ENCODE assay signal across 17 cellular contexts in the genomic region with DNA sequence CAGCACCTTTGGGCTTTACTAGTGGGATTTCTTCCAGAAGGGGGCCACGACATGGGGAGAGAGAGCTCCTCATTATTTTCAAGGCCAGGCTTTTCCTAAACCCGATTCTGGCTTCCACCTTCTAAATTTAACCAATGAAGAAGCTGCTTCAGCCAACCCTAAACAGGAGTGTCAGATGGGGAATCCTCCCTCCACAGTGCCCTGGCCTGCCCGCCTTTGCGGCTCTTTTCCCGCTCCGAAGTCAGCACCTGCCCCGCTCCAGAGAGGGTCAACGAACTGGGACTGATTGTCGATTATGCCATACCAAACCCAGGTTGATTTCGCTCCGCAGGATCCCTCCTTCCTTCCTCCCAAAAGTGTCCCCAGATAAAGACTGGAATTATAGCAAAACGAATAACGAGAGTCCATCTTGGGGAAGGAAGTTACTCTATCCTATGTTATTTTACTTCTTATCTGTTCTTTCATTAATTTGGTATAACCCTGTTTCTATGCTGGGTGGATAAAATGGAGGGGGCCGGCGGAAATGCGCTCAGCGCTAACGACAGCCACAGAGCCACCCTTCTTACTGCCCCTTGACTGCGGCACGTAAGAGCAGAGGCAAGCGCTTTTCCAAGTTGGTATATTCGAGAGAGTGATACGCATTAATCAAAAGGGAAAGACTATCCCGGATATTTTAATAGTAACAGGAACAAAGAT. TPM values are rescaled to one million over a fixed set of nuclear protein-coding genes. Genes with fewer than 3 reads are reported as not detected.
DNase-seq lines count a peak whose midpoint lies in the region; ATAC-seq and TF ChIP-seq lines count a peak whose summit lies in the region.
"Had no signal": no experiment of that assay in that cellular context is flagged by ENCODE, and none has a peak within 500 bp of the region (broad histone marks: within the 10 kb centered on the region; RNA-seq: fewer than 3 reads in every experiment).

No MANE protein-coding gene starts in this region.

- ATAC-seq in GM18517 (IDR thresholded peaks at IDR 0.05; ENCODE audit: unreplicated experiment) (peak; percentile 4), activated B cell treated with CpG ODN at 0.5 μM for 24 hours (ENCODE audit: low read depth) (no peak), memory B cell (ENCODE audit: low read depth) (no peak)
- ATAC-seq: activated naive CD8-positive, alpha-beta T cell treated with anti-CD3 and anti-CD28 coated beads, Interleukin-2, amount 50 U/mL, for 24 hours; gastroesophageal sphincter had no signal

- H3K27ac Mint-ChIP-seq in activated B cell treated with CpG ODN at 0.5 μM for 24 hours = peak overlapping the region; percentile 30
- H3K27ac Mint-ChIP-seq in memory B cell = peak overlapping the region; percentile 74
- H3K27ac Mint-ChIP-seq: activated naive CD8-positive, alpha-beta T cell treated with anti-CD3 and anti-CD28 coated beads, Interleukin-2, amount 50 U/mL, for 24 hours had no signal

- CTCF ChIA-PET in activated B cell treated with CpG ODN at 0.5 μM for 24 hours (lab: Charles Lee) = no interaction called here

- H3K36me3 Mint-ChIP-seq in activated B cell treated with CpG ODN at 0.5 μM for 24 hours (ENCODE audit: low read depth) (peaks cover 7% of the 10 kb centered on the region), memory B cell (no peaks in the 10 kb centered on the region)

- H3K27me3 Mint-ChIP-seq in activated B cell treated with CpG ODN at 0.5 μM for 24 hours (peaks cover 54% of the 10 kb centered on the region), memory B cell (peaks cover 15% of the 10 kb centered on the region)

- H3K4me3 Mint-ChIP-seq in activated B cell treated with CpG ODN at 0.5 μM for 24 hours = peak overlapping the region; percentile 24
- H3K4me3 Mint-ChIP-seq in memory B cell = no peak overlapping the region
- H3K4me3 Mint-ChIP-seq: activated naive CD8-positive, alpha-beta T cell treated with anti-CD3 and anti-CD28 coated beads, Interleukin-2, amount 50 U/mL, for 24 hours had no signal

- H3K9me3 Mint-ChIP-seq in activated B cell treated with CpG ODN at 0.5 μM for 24 hours (no peaks in the 10 kb centered on the region), memory B cell (peaks cover 1% of the 10 kb centered on the region)

- DNase-seq in ELF-1 (ENCODE audit: low read depth, low spot score) (peak; percentile 62), activated B cell treated with CpG ODN at 0.5 μM for 24 hours (no peak), memory B cell (ENCODE audit: low spot score in 2 of 2) (no peak), middle frontal gyrus (ENCODE audit: extremely low spot score, low spot score) (no peak), LoVo (ENCODE audit: low spot score) (no peak), medulla oblongata (ENCODE audit: extremely low spot score) (no peak), NK-92 (lab: John Stamatoyannopoulos, UW; ENCODE audit: unreplicated experiment) (no peak)
- DNase-seq: activated naive CD8-positive, alpha-beta T cell treated with anti-CD3 and anti-CD28 coated beads, Interleukin-2, amount 50 U/mL, for 24 hours; activated T-cell treated with anti-CD3 and anti-CD28 coated beads for 4 hours; caudate nucleus; DMS153; stomach; T-helper 2 cell; uterus had no signal

- TF ChIP-seq CTCF in activated B cell treated with CpG ODN at 0.5 μM for 24 hours (IDR thresholded peaks at IDR 0.05) = no peak

- intact Hi-C loops in activated B cell treated with CpG ODN at 0.5 μM for 24 hours (cut with micrococcal nuclease) = loop anchor here (5.0 kb wide), 2 partner anchors 547 to 707 kb away; a partner anchor contains a TSS

- H3K4me1 Mint-ChIP-seq in activated B cell treated with CpG ODN at 0.5 μM for 24 hours (peaks cover 21% of the 10 kb centered on the region), memory B cell (peaks cover 12% of the 10 kb centered on the region)

- POLR2A ChIA-PET in activated B cell treated with CpG ODN at 0.5 μM for 24 hours (lab: Charles Lee) = interaction anchor here (0.6 to 1.0 kb wide), 4 partner anchors 11 to 1627 kb away, joined by 3 to 6 read pairs (median 4); no protein-coding TSS in a partner anchor

RNA-seq across cellular contexts. Expression of a gene that starts 10.8 kb away (rescaled TPM):
- total RNA-seq in activated B cell treated with CpG ODN at 0.5 μM for 24 hours = not detected in 2 replicates
- total RNA-seq: mucosa of gallbladder had no signal

RNA-seq across cellular contexts. Expression of a gene that starts 14.4 kb away (rescaled TPM):
- 39.9 and 44.8 TPM in 2 replicates for total RNA-seq in activated B cell treated with CpG ODN at 0.5 μM for 24 hours
